ENCODE assay signal across 1 cellular context in genomic region chr4:8580321-8581093, GRCh38.
TF ChIP-seq lines count a peak whose summit lies in the region.

GPR78 (plus strand) TSS chr4:8580392; CDS start chr4:8580983, 591 bp downstream.

TF ChIP-seq in K562, 482 proteins besides CTCF, POLR2A, EP300 and RAD21 (continued from another document and continues in another):
- TF ChIP-seq, protein P1, sequence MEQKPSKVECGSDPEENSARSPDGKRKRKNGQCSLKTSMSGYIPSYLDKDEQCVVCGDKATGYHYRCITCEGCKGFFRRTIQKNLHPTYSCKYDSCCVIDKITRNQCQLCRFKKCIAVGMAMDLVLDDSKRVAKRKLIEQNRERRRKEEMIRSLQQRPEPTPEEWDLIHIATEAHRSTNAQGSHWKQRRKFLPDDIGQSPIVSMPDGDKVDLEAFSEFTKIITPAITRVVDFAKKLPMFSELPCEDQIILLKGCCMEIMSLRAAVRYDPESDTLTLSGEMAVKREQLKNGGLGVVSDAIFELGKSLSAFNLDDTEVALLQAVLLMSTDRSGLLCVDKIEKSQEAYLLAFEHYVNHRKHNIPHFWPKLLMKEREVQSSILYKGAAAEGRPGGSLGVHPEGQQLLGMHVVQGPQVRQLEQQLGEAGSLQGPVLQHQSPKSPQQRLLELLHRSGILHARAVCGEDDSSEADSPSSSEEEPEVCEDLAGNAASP (IDR thresholded peaks at IDR 0.05), result no peak
- TF ChIP-seq KDM4B (IDR thresholded peaks at IDR 0.05; ENCODE audit: borderline replicate concordance in 2 of 2, low read depth in 1 of 2) (0 out of 4 replicates have a peak, but pooled peaks of 1 of the 2 experiments have one; percentile 37), PCBP1 (IDR thresholded peaks at IDR 0.05; ENCODE audit: low read depth, low read length, poor library complexity, severe bottlenecking) (peak; percentile 16), GABPB1 (CRISPR knock-in tag; IDR thresholded peaks at IDR 0.05) (peak; percentile 68), XRCC5 (IDR thresholded peaks at IDR 0.05; ENCODE audit: low read depth, low read length) (peak; percentile 72; the same call in 1 of the 2 replicates), RCOR1 (IDR thresholded peaks at IDR 0.05; ENCODE audit: borderline replicate concordance in 1 of 2, low read depth in 2 of 2, low read length in 2 of 2) (peak in 1 of 2 experiments; percentile 80; a peak in 2 of 4 replicates), ZNF511 (CRISPR knock-in tag; IDR thresholded peaks at IDR 0.05) (peak; percentile 98), FIP1L1 (IDR thresholded peaks at IDR 0.05; ENCODE audit: low read depth, low read length, poor library complexity, severe bottlenecking) (peak; percentile 60), ZFP36 (IDR thresholded peaks at IDR 0.05; ENCODE audit: low read depth, low read length, partially characterized antibody) (peak; percentile 99), BCOR (IDR thresholded peaks at IDR 0.05) (no peak), HMGN3 (IDR thresholded peaks at IDR 0.05; ENCODE audit: borderline replicate concordance, extremely low read depth, insufficient read length, low read depth, low read length) (peak; percentile 22), TEAD4 (IDR thresholded peaks at IDR 0.05; ENCODE audit: low read length) (no peak), TEAD4 (CRISPR knock-in tag; IDR thresholded peaks at IDR 0.05; ENCODE audit: borderline replicate concordance) (peak; percentile 81; the same call in 1 of the 2 replicates), SRF (CRISPR knock-in tag; IDR thresholded peaks at IDR 0.05) (peak in 1 of 2 experiments; percentile 92; a peak in 2 of 4 replicates), ZKSCAN8 (CRISPR knock-in tag; IDR thresholded peaks at IDR 0.05) (no peak), CXXC5 (CRISPR knock-in tag; IDR thresholded peaks at IDR 0.05) (peak; percentile 61; the same call in 1 of the 2 replicates), ZBTB1 (CRISPR knock-in tag; IDR thresholded peaks at IDR 0.05; ENCODE audit: borderline replicate concordance, low read depth) (peak; percentile 48; the same call in 1 of the 2 replicates), RB1 (IDR thresholded peaks at IDR 0.05; ENCODE audit: low read depth) (peak; percentile 31; the same call in 1 of the 2 replicates), REST (CRISPR knock-in tag; IDR thresholded peaks at IDR 0.05; ENCODE audit: low read depth) (peak; percentile 99), ARID4B (CRISPR knock-in tag; IDR thresholded peaks at IDR 0.05) (peak; percentile 90), SIN3A (IDR thresholded peaks at IDR 0.05; ENCODE audit: borderline replicate concordance in 2 of 2, control insufficient read depth in 1 of 2, low read depth in 2 of 2, low read length in 2 of 2) (peak in 1 of 2 experiments; percentile 43; a peak in 1 of 4 replicates), NR3C1 (CRISPR knock-in tag; IDR thresholded peaks at IDR 0.05) (peak; percentile 90), STAG1 (CRISPR knock-in tag; IDR thresholded peaks at IDR 0.05; ENCODE audit: borderline replicate concordance) (peak; percentile 14; the same call in 1 of the 2 replicates), HDAC2 (IDR thresholded peaks at IDR 0.05) (peak; percentile 40; the same call in 1 of the 2 replicates), ZNF639 (CRISPR knock-in tag; conservative IDR thresholded peaks at IDR 0.05 in 1 of 2, IDR thresholded peaks at IDR 0.05 in 1 of 2) (0 out of 4 replicates have a peak, but pooled peaks of 1 of the 2 experiments have one; percentile 75), CBX3 (IDR thresholded peaks at IDR 0.05; ENCODE audit: borderline replicate concordance in 1 of 2, low read length in 2 of 2) (0 out of 3 replicates have a peak, but pooled peaks of 1 of the 2 experiments have one; percentile 48), ZNF3 (CRISPR knock-in tag; IDR thresholded peaks at IDR 0.05) (no peak), ETV5 (CRISPR knock-in tag; IDR thresholded peaks at IDR 0.05; ENCODE audit: low read depth) (peak; percentile 50; the same call in 1 of the 2 replicates), NELFE (IDR thresholded peaks at IDR 0.05; ENCODE audit: insufficient read depth, insufficient read length) (no peak), SETDB1 (IDR thresholded peaks at IDR 0.05; ENCODE audit: low read length) (no peak), TGIF2 (CRISPR knock-in tag; IDR thresholded peaks at IDR 0.05) (peak; percentile 79; the same call in 1 of the 2 replicates), AFF4 (CRISPR knock-in tag; IDR thresholded peaks at IDR 0.05) (peak; percentile 90), CREB1 (IDR thresholded peaks at IDR 0.05) (no peak), CREB1 (CRISPR knock-in tag; IDR thresholded peaks at IDR 0.05) (peak; percentile 50; the same call in 1 of the 2 replicates), USF2 (CRISPR knock-in tag; IDR thresholded peaks at IDR 0.05) (peak; percentile 16; the same call in 1 of the 2 replicates), ZNF263 (CRISPR knock-in tag; IDR thresholded peaks at IDR 0.05; ENCODE audit: borderline replicate concordance) (peak; percentile 48; the same call in 1 of the 2 replicates), FOXA3 (CRISPR knock-in tag; conservative IDR thresholded peaks at IDR 0.05 in 1 of 2, IDR thresholded peaks at IDR 0.05 in 1 of 2) (peak in 1 of 2 experiments; percentile 76; a peak in 1 of 4 replicates), TEAD1 (CRISPR knock-in tag; IDR thresholded peaks at IDR 0.05) (peak in 1 of 2 experiments; percentile 90; a peak in 1 of 4 replicates), SAP30 (IDR thresholded peaks at IDR 0.05; ENCODE audit: borderline replicate concordance, insufficient read depth, low read depth, low read length, poor library complexity, severe bottlenecking) (peak; percentile 42)
- TF ChIP-seq, protein P2, sequence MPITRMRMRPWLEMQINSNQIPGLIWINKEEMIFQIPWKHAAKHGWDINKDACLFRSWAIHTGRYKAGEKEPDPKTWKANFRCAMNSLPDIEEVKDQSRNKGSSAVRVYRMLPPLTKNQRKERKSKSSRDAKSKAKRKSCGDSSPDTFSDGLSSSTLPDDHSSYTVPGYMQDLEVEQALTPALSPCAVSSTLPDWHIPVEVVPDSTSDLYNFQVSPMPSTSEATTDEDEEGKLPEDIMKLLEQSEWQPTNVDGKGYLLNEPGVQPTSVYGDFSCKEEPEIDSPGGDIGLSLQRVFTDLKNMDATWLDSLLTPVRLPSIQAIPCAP (CRISPR knock-in tag; IDR thresholded peaks at IDR 0.05; ENCODE audit: borderline replicate concordance), result peak; percentile 75; the same call in 1 of the 2 replicates
- TF ChIP-seq, protein P3, sequence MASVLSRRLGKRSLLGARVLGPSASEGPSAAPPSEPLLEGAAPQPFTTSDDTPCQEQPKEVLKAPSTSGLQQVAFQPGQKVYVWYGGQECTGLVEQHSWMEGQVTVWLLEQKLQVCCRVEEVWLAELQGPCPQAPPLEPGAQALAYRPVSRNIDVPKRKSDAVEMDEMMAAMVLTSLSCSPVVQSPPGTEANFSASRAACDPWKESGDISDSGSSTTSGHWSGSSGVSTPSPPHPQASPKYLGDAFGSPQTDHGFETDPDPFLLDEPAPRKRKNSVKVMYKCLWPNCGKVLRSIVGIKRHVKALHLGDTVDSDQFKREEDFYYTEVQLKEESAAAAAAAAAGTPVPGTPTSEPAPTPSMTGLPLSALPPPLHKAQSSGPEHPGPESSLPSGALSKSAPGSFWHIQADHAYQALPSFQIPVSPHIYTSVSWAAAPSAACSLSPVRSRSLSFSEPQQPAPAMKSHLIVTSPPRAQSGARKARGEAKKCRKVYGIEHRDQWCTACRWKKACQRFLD (CRISPR knock-in tag; IDR thresholded peaks at IDR 0.05), result no peak
